ENCODE assay signal across 8 cellular contexts in the genomic region with DNA sequence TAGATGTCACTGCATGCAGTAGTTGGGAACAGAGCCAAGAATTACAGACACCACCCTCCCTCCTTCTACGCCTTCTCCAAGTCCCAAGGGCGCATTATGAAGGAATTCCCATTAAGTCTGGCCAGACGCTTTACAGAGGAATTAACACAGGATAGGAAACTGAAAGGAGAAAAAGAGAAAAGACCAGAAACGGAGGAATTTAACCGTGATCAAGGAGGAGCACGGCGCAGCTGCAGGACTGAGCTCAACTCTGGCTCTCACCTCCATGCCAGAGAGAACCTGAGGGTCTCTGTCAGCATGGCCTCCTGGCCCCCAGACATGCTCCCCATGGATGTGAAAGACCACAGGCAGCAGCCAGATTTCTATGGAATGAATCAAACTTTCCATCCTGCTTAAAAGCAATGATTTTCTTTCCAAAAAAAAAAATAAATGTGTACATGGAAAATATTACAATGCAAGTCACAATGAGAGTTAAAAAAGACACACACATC. TPM values are rescaled to one million over a fixed set of nuclear protein-coding genes. Genes with fewer than 3 reads are reported as not detected.
DNase-seq lines count a peak whose midpoint lies in the region; ATAC-seq and TF ChIP-seq lines count a peak whose summit lies in the region.

No MANE protein-coding gene starts in this region.

- no peak for TF ChIP-seq CTCF in brain microvascular endothelial cell (IDR thresholded peaks at IDR 0.05; ENCODE audit: low read depth, low read length, missing control alignments)
- TF ChIP-seq CTCF in uterus (IDR thresholded peaks at IDR 0.05) = no peak

- peak overlapping the region; percentile 58 for H2BK5ac ChIP-seq in mesenchymal stem cell (ENCODE audit: low read depth, low read length, poor library complexity, severe bottlenecking)

- no peak for ATAC-seq in GM21447 (IDR thresholded peaks at IDR 0.05; ENCODE audit: unreplicated experiment)

- WGBS in mesenchymal stem cell = 27% methylated on average over 6 of the region's 7 CpGs

- no peak overlapping the region for H2BK15ac ChIP-seq in mesenchymal stem cell (ENCODE audit: low read depth, poor library complexity, severe bottlenecking)

- H2BK12ac ChIP-seq in mesenchymal stem cell (ENCODE audit: low read length in 2 of 2) = no peak overlapping the region

- in situ Hi-C loops in brain microvascular endothelial cell (cut with HindIII; ENCODE audit: low pct_ligation_motif_present, low sequenced_read_pairs) = no loop called here

- peak overlapping the region; percentile 74 for H2AFZ ChIP-seq in ACC112 (ENCODE audit: low read length, unreplicated experiment)
- no peak overlapping the region for H2AFZ ChIP-seq in mesenchymal stem cell (ENCODE audit: low read depth, low read length)

- no peak overlapping the region for H4K8ac ChIP-seq in mesenchymal stem cell (ENCODE audit: low read length)

- H3K27ac ChIP-seq in ACC112 (ENCODE audit: low read depth, low read length) (peak overlapping the region; percentile 96), brain microvascular endothelial cell (peak overlapping the region; percentile 81), mesenchymal stem cell (ENCODE audit: low read length, poor library complexity, severe bottlenecking) (peak overlapping the region; percentile 88), uterus (peak overlapping the region; percentile 64 to 69)

- H3K4me3 ChIP-seq in ACC112 (ENCODE audit: low read depth, low read length) (peak overlapping the region; percentile 76), brain microvascular endothelial cell (ENCODE audit: low read depth, low read length) (peak overlapping the region; percentile 12), mesenchymal stem cell (ENCODE audit: insufficient read depth in 1 of 2, low read depth in 1 of 2, low read length in 2 of 2) (peak overlapping the region in 1 of 2 experiments; percentile 84), uterus (peak overlapping the region in 1 of 2 donors; percentile 47)

- H3K23ac ChIP-seq in mesenchymal stem cell (ENCODE audit: low read length in 2 of 2) = no peak overlapping the region

- no peak overlapping the region for H4K91ac ChIP-seq in mesenchymal stem cell (ENCODE audit: low read length)

- peaks cover 34% of the 10 kb centered on the region for H3K4me1 ChIP-seq in ACC112 (ENCODE audit: control insufficient read depth, insufficient read depth, low read length, unreplicated experiment)
- H3K4me1 ChIP-seq in mesenchymal stem cell (ENCODE audit: control insufficient read depth, insufficient read depth, low read depth, low read length) = peaks cover 25% of the 10 kb centered on the region
- peaks cover 0 to 11% of the 10 kb centered on the region in 2 donors for H3K4me1 ChIP-seq in uterus

- DNase-seq in HT-29 (ENCODE audit: low spot score) (peak; percentile 41), brain microvascular endothelial cell (peak; percentile 61), mesenchymal stem cell (peak; percentile 27), uterus (no peak), GF-D8 (lab: John Stamatoyannopoulos, UW) (no peak)
- no peak for DNase-seq in stimulated activated CD8-positive, alpha-beta memory T cell treated with anti-CD3 and anti-CD28 coated beads, Interleukin-4, amount 100 ng/mL, for 48 hours

- H2BK120ac ChIP-seq in mesenchymal stem cell (ENCODE audit: low read depth, low read length) = no peak overlapping the region

- H3K79me1 ChIP-seq in mesenchymal stem cell (replicated peaks; ENCODE audit: low read length, poor library complexity, severe bottlenecking) = peaks cover 20% of the 10 kb centered on the region

- H3K4ac ChIP-seq in mesenchymal stem cell (ENCODE audit: low read depth in 1 of 2, low read length in 2 of 2) = no peak overlapping the region

- peak overlapping the region; percentile 48 for H3K4me2 ChIP-seq in mesenchymal stem cell (ENCODE audit: low read length, poor library complexity, severe bottlenecking)

- H3K36me3 ChIP-seq in ACC112 (ENCODE audit: insufficient read depth, low read length) = no peaks in the 10 kb centered on the region
- no peaks in the 10 kb centered on the region for H3K36me3 ChIP-seq in brain microvascular endothelial cell (replicated peaks)
- H3K36me3 ChIP-seq in mesenchymal stem cell (ENCODE audit: control insufficient read depth in 1 of 2, insufficient read depth in 2 of 2, low read depth in 1 of 2, low read length in 2 of 2) = peaks cover 0 to 5% of the 10 kb centered on the region in 2 experiments
- no peaks in the 10 kb centered on the region for H3K36me3 ChIP-seq in uterus

- no peak for TF ChIP-seq POLR2A in uterus (IDR thresholded peaks at IDR 0.05)

- H3K79me2 ChIP-seq in ACC112 (ENCODE audit: control insufficient read depth, insufficient read depth, low read length, unreplicated experiment) = peaks cover 49% of the 10 kb centered on the region

- no peaks in the 10 kb centered on the region for H3K9me3 ChIP-seq in mesenchymal stem cell (ENCODE audit: control insufficient read depth, low read length)
- no peaks in the 10 kb centered on the region for H3K9me3 ChIP-seq in uterus

- H3K14ac ChIP-seq in mesenchymal stem cell (ENCODE audit: low read length in 2 of 2) = no peak overlapping the region

- peak overlapping the region; percentile 98 for H3K9ac ChIP-seq in mesenchymal stem cell (ENCODE audit: low read length)

- H3K27me3 ChIP-seq in ACC112 (ENCODE audit: insufficient read depth, low read length) (no peaks in the 10 kb centered on the region), brain microvascular endothelial cell (replicated peaks) (no peaks in the 10 kb centered on the region), mesenchymal stem cell (ENCODE audit: control insufficient read depth in 1 of 2, insufficient read depth in 1 of 2, low read length in 2 of 2) (no peaks in the 10 kb centered on the region), uterus (no peaks in the 10 kb centered on the region)

- intact Hi-C loops in uterus (cut with DNase I; ENCODE audit: low total_unique reads) = no loop called here

- no peak overlapping the region for H3K18ac ChIP-seq in mesenchymal stem cell (ENCODE audit: low read depth in 1 of 2, low read length in 2 of 2)

- H2AK5ac ChIP-seq in mesenchymal stem cell (ENCODE audit: low read length, severe bottlenecking) = no peak overlapping the region

RNA-seq across cellular contexts. Expression of a gene that starts 13.7 kb away (rescaled TPM):
- total RNA-seq in HT-29 (2014; rRNA removed; shearing (Covaris generic)) = not detected in 2 replicates
- polyA plus RNA-seq in mesenchymal stem cell (2013, experiment 1 of 2) = 0.04 TPM
- polyA plus RNA-seq in mesenchymal stem cell (2013, experiment 2 of 2) = 0.03 TPM
- total RNA-seq in uterus = 1 to 10 TPM in 3 of 4 donors, under 1 TPM in 1; 0.29 to 3.8 (median 2.5) TPM

Comparison
In these comparisons a context has a peak if more than half of its experiments do, and no peak if none do; other contexts are left out.
1. DNase-seq: peak in HT-29 (single experiment), brain microvascular endothelial cell (single experiment) and mesenchymal stem cell (single experiment); none in uterus (0 of 2), stimulated activated CD8-positive, alpha-beta memory T cell treated with anti-CD3 and anti-CD28 coated beads, Interleukin-4, amount 100 ng/mL, for 48 hours (single experiment) and GF-D8 (single experiment).
2. Peak in every context shown above with its lines, with median percentiles within 50 percentile points of each other: H3K27ac ChIP-seq.